Comparison of ENCODE assay signal across 8 cellular contexts in genomic region chr14:90396342-90397339, GRCh38. TPM values are rescaled to one million over a fixed set of nuclear protein-coding genes. Genes with fewer than 3 reads are reported as not detected.
DNase-seq lines count a peak whose midpoint lies in the region; ATAC-seq, FAIRE-seq and TF ChIP-seq lines count a peak whose summit lies in the region.

TSS of gene CALM1 (plus strand) at chr14:90397029. CDS start at chr14:90397231, 202 bp downstream.

- H3K9me3 ChIP-seq in HUES64 (ENCODE audit: insufficient read depth, low read depth, low read length) (no peaks in the 10 kb centered on the region), muscle layer of colon (ENCODE audit: low read length) (no peaks in the 10 kb centered on the region)

- no peak for TF ChIP-seq CTCF in D721Med (IDR thresholded peaks at IDR 0.05; ENCODE audit: insufficient read depth, missing control alignments)

- peak within 1 kb of the TSS; percentile 88 for H3K9ac ChIP-seq in HUES64 (ENCODE audit: low read depth, low read length)
- H3K9ac ChIP-seq in muscle layer of colon (ENCODE audit: low read length), result peak within 1 kb of the TSS; percentile 89

- H3K36me3 ChIP-seq in HUES64 (ENCODE audit: insufficient read depth, low read length) (peaks cover 19% of the 10 kb centered on the region), muscle layer of colon (ENCODE audit: insufficient read depth, low read length) (peaks cover 19% of the 10 kb centered on the region)

- H3K4me1 ChIP-seq in HUES64 (ENCODE audit: insufficient read depth, low read length) (peaks cover 15% of the 10 kb centered on the region), muscle layer of colon (ENCODE audit: insufficient read depth, low read length) (peaks cover 22% of the 10 kb centered on the region)

- ATAC-seq in GM21423 (IDR thresholded peaks at IDR 0.05; ENCODE audit: unreplicated experiment), result peak; percentile 54

- no peaks in the 10 kb centered on the region for H3K27me3 ChIP-seq in HUES64 (ENCODE audit: insufficient read depth, low read length)
- no peaks in the 10 kb centered on the region for H3K27me3 ChIP-seq in muscle layer of colon (ENCODE audit: control insufficient read depth in 1 of 2, insufficient read depth in 2 of 2, low read length in 2 of 2)

- DNase-seq in D721Med (ENCODE audit: insufficient read length, low spot score) (peak; percentile 84), OCI-M1 (lab: John Stamatoyannopoulos, UW) (peak; percentile 88), erythroblast (lab: John Stamatoyannopoulos, UW) (peak; percentile 98)
- peak; percentile 99 for DNase-seq in activated T-cell treated with anti-CD3 and anti-CD28 coated beads, Interleukin-2, amount 50 U/mL, for 1 hour
- peak; percentile 94 to 96 for DNase-seq in stimulated activated CD8-positive, alpha-beta memory T cell treated with anti-CD3 and anti-CD28 coated beads, Interleukin-7, amount 100 ng/mL, for 1 hour (ENCODE audit: low read depth in 2 of 2)

- peak within 1 kb of the TSS; percentile 60 for H3K27ac ChIP-seq in HUES64 (ENCODE audit: low read depth, low read length)
- H3K27ac ChIP-seq in muscle layer of colon (ENCODE audit: low read depth, low read length), result peak within 1 kb of the TSS; percentile 98

- TF ChIP-seq POLR2A in erythroblast (IDR thresholded peaks at IDR 0.05; ENCODE audit: low read length), result peak; percentile 99

- no peak for FAIRE-seq in D721Med (lab: Jason Lieb, UNC)

- peak within 1 kb of the TSS; percentile 100 for H3K4me3 ChIP-seq in HUES64 (ENCODE audit: low read length)
- H3K4me3 ChIP-seq in muscle layer of colon (ENCODE audit: low read depth in 1 of 2, low read length in 2 of 2), result peak within 1 kb of the TSS; percentile 93 to 98

- WGBS in HUES64, result 1% methylated on average over 89 of the region's 89 CpGs

RNA-seq across cellular contexts. Expression of gene CALM1, which starts in this region (rescaled TPM):
- polyA plus RNA-seq in HUES64 (2013, experiment 1 of 2), result 434 TPM
- 461 TPM for polyA plus RNA-seq in HUES64 (2013, experiment 2 of 2)

Comparison
In these comparisons a context has a peak if more than half of its experiments do, and no peak if none do; other contexts are left out.
1. Peak in every context shown above with its lines: DNase-seq, ATAC-seq, H3K4me3 ChIP-seq and H3K27ac ChIP-seq.